In genomic region chr2:29336334-29336733, GRCh38 we compare ENCODE assay signal across 20 cellular contexts.
DNase-seq lines count a peak whose midpoint lies in the region; ATAC-seq and TF ChIP-seq lines count a peak whose summit lies in the region.
"Had no signal": no experiment of that assay in that cellular context is flagged by ENCODE, and none has a peak within 500 bp of the region (broad histone marks: within the 10 kb centered on the region; RNA-seq: fewer than 3 reads in every experiment).

No MANE protein-coding gene starts in this region.

- H3K27me3 ChIP-seq in colonic mucosa, result no peaks in the 10 kb centered on the region
- H3K27me3 ChIP-seq: BLaER1, MG63 had no signal

- H3K27me3 Mint-ChIP-seq in T-helper 17 cell, result peaks cover 26% of the 10 kb centered on the region

- DNase-seq in NCI-H748 (lab: John Stamatoyannopoulos, UW; ENCODE audit: unreplicated experiment), result peak; percentile 15
- no peak for DNase-seq in NCI-H748 treated with DMSO at 0.1 percent for 48 hours (lab: John Stamatoyannopoulos, UW)
- peak; percentile 28 for DNase-seq in M059J (ENCODE audit: low read depth)
- peak; percentile 94 for DNase-seq in NCI-H2171 treated with DMSO at 0.1 percent for 48 hours (lab: John Stamatoyannopoulos, UW)
- DNase-seq in myocyte (ENCODE audit: low read depth), result peak; percentile 49
- no peak for DNase-seq in MV-4-11 (lab: John Stamatoyannopoulos, UW)
- DNase-seq in colonic mucosa, result no peak
- DNase-seq in T-helper 17 cell, result no peak
- DNase-seq: 8988T; CD8-positive, alpha-beta T cell; DMS79; GOT3; MG63; NCI-H1105; NCI-H1930; NCI-H526 treated with DMSO at 0.1 percent for 48 hours; T-helper 1 cell had no signal

- no peak for ATAC-seq in T-helper 17 cell
- ATAC-seq: CD8-positive, alpha-beta T cell; Panc1 had no signal

- H3K9ac ChIP-seq in colonic mucosa (ENCODE audit: low read depth in 2 of 2, low read length in 2 of 2), result no peak overlapping the region
- H3K9ac ChIP-seq: BLaER1 had no signal

- intact Hi-C loops in colonic mucosa (cut with DNase I), result no loop called here

- H3K27ac ChIP-seq in colonic mucosa, result no peak overlapping the region
- H3K27ac ChIP-seq: BLaER1, SK-N-MC had no signal

- no peak overlapping the region for H3K27ac Mint-ChIP-seq in T-helper 17 cell
- H3K27ac Mint-ChIP-seq: CD8-positive, alpha-beta T cell had no signal

- no peaks in the 10 kb centered on the region for H3K36me3 Mint-ChIP-seq in T-helper 17 cell (ENCODE audit: low read depth)
- H3K36me3 Mint-ChIP-seq: CD8-positive, alpha-beta T cell had no signal

- no peak for TF ChIP-seq CTCF in colonic mucosa (IDR thresholded peaks at IDR 0.05)

- H3K9me3 ChIP-seq in colonic mucosa (no peaks in the 10 kb centered on the region), T-helper 17 cell (ENCODE audit: control insufficient read depth, low read length, poor library complexity, severe bottlenecking) (no peaks in the 10 kb centered on the region)
- H3K9me3 ChIP-seq: BLaER1, MG63 had no signal

- H3K36me3 ChIP-seq in colonic mucosa, result no peaks in the 10 kb centered on the region
- H3K36me3 ChIP-seq: BLaER1, MG63 had no signal

- no peak overlapping the region for H3K4me3 ChIP-seq in colonic mucosa
- H3K4me3 ChIP-seq: BLaER1, MG63, SK-N-MC had no signal

- no peak overlapping the region for H3K4me3 Mint-ChIP-seq in T-helper 17 cell
- H3K4me3 Mint-ChIP-seq: CD8-positive, alpha-beta T cell had no signal

- peaks cover 10% of the 10 kb centered on the region for H3K4me1 Mint-ChIP-seq in T-helper 17 cell

- H3K4me1 ChIP-seq in colonic mucosa, result no peaks in the 10 kb centered on the region
- H3K4me1 ChIP-seq: BLaER1 had no signal

Comparison
In these comparisons a context has a peak if more than half of its experiments do, and no peak if none do; other contexts are left out.
1. DNase-seq: peak in NCI-H748 (single experiment), M059J (single experiment), NCI-H2171 treated with DMSO at 0.1 percent for 48 hours (single experiment) and myocyte (single experiment); none in NCI-H748 treated with DMSO at 0.1 percent for 48 hours (single experiment), MV-4-11 (single experiment), colonic mucosa (single experiment) and T-helper 17 cell (0 of 3).